In the genomic region with DNA sequence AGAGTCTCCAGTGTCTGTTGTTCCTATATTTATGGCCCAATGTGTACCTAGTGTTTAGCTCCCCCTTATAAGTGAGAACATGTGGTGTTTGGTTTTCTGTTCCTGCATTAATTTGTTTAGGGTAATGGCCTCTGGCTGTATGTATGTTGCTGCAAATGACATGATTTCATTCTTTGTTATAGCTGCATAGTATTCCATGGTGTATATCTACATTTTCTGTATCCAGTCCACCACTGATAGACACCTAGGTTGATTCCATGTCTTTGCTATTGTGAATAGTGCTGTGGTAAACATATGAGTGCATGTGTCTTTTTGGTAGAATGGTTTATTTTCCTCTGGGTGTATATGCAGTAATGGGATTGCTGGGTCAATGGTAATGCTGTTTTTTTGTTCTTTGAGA, we compare ENCODE assay signal across 2 cellular contexts. TPM values are rescaled to one million over a fixed set of nuclear protein-coding genes. Genes with fewer than 3 reads are reported as not detected.
"Had no signal": no experiment of that assay in that cellular context is flagged by ENCODE, and none has a peak within 500 bp of the region (broad histone marks: within the 10 kb centered on the region; RNA-seq: fewer than 3 reads in every experiment).

No MANE protein-coding gene starts in this region.

RNA-seq across cellular contexts. Expression of gene AGT, which starts 15.0 kb away (rescaled TPM):
- total RNA-seq: G401 had no signal
- polyA plus RNA-seq: GM12878 had no signal

RNA-seq across cellular contexts. Expression of gene CAPN9, which starts 48.2 kb away (rescaled TPM):
- total RNA-seq: GM12878 had no signal
- polyA plus RNA-seq: GM12878 had no signal
